In genomic region chr19:19305696-19306095, GRCh38 we compare ENCODE assay signal across 36 cellular contexts. TPM values are rescaled to one million over a fixed set of nuclear protein-coding genes. Genes with fewer than 3 reads are reported as not detected.
"Had no signal": no experiment of that assay in that cellular context is flagged by ENCODE, and none has a peak within 500 bp of the region (broad histone marks: within the 10 kb centered on the region; RNA-seq: fewer than 3 reads in every experiment).

No MANE protein-coding gene starts in this region.

- H3K36me3 Mint-ChIP-seq: activated naive CD8-positive, alpha-beta T cell had no signal

- H3K4me1 ChIP-seq: Peyer's patch had no signal

- H3K27ac ChIP-seq: brain microvascular endothelial cell, Peyer's patch, WERI-Rb-1 had no signal

- H3K9me3 ChIP-seq: Peyer's patch had no signal

- H3K4me3 Mint-ChIP-seq: activated CD4-positive, alpha-beta memory T cell treated with anti-CD3 and anti-CD28 coated beads, Interleukin-2, amount 10 ng/mL, durations not matched to agents 7 days and 5 days; activated CD8-positive, alpha-beta memory T cell treated with anti-CD3 and anti-CD28 coated beads, Interleukin-2, amount 10 ng/mL, durations not matched to agents 7 days and 5 days; activated naive CD4-positive, alpha-beta T cell treated with anti-CD3 and anti-CD28 coated beads, Interleukin-2, amount 10 ng/mL, durations not matched to agents 7 days and 5 days; activated naive CD8-positive, alpha-beta T cell; activated naive CD8-positive, alpha-beta T cell treated with anti-CD3 and anti-CD28 coated beads, Interleukin-2, amount 50 U/mL, for 24 hours had no signal

- H3K27me3 Mint-ChIP-seq: activated CD4-positive, alpha-beta memory T cell treated with anti-CD3 and anti-CD28 coated beads, Interleukin-2, amount 10 ng/mL, durations not matched to agents 7 days and 5 days; activated CD8-positive, alpha-beta memory T cell treated with anti-CD3 and anti-CD28 coated beads, Interleukin-2, amount 10 ng/mL, durations not matched to agents 7 days and 5 days; activated naive CD4-positive, alpha-beta T cell treated with anti-CD3 and anti-CD28 coated beads, Interleukin-2, amount 10 ng/mL, durations not matched to agents 7 days and 5 days; activated naive CD8-positive, alpha-beta T cell; activated naive CD8-positive, alpha-beta T cell treated with anti-CD3 and anti-CD28 coated beads, Interleukin-2, amount 50 U/mL, for 24 hours had no signal

- H3K9me3 Mint-ChIP-seq: activated CD4-positive, alpha-beta memory T cell treated with anti-CD3 and anti-CD28 coated beads, Interleukin-2, amount 10 ng/mL, durations not matched to agents 7 days and 5 days; activated naive CD4-positive, alpha-beta T cell treated with anti-CD3 and anti-CD28 coated beads, Interleukin-2, amount 10 ng/mL, durations not matched to agents 7 days and 5 days; activated naive CD8-positive, alpha-beta T cell treated with anti-CD3 and anti-CD28 coated beads, Interleukin-2, amount 50 U/mL, for 24 hours had no signal

- H3K4me1 Mint-ChIP-seq: activated CD4-positive, alpha-beta memory T cell treated with anti-CD3 and anti-CD28 coated beads, Interleukin-2, amount 10 ng/mL, durations not matched to agents 7 days and 5 days; activated CD8-positive, alpha-beta memory T cell treated with anti-CD3 and anti-CD28 coated beads, Interleukin-2, amount 10 ng/mL, durations not matched to agents 7 days and 5 days; activated naive CD4-positive, alpha-beta T cell treated with anti-CD3 and anti-CD28 coated beads, Interleukin-2, amount 10 ng/mL, durations not matched to agents 7 days and 5 days; activated naive CD8-positive, alpha-beta T cell treated with anti-CD3 and anti-CD28 coated beads, Interleukin-2, amount 50 U/mL, for 24 hours had no signal

- H3K27ac Mint-ChIP-seq: activated CD4-positive, alpha-beta memory T cell treated with anti-CD3 and anti-CD28 coated beads, Interleukin-2, amount 10 ng/mL, durations not matched to agents 7 days and 5 days; activated CD8-positive, alpha-beta memory T cell treated with anti-CD3 and anti-CD28 coated beads, Interleukin-2, amount 10 ng/mL, durations not matched to agents 7 days and 5 days; activated naive CD4-positive, alpha-beta T cell treated with anti-CD3 and anti-CD28 coated beads, Interleukin-2, amount 10 ng/mL, durations not matched to agents 7 days and 5 days; activated naive CD8-positive, alpha-beta T cell; activated naive CD8-positive, alpha-beta T cell treated with anti-CD3 and anti-CD28 coated beads, Interleukin-2, amount 50 U/mL, for 24 hours had no signal

- DNase-seq: activated CD4-positive, alpha-beta memory T cell treated with anti-CD3 and anti-CD28 coated beads, Interleukin-2, amount 10 ng/mL, durations not matched to agents 7 days and 5 days; activated CD4-positive, alpha-beta T cell treated with anti-CD3 and anti-CD28 coated beads for 1 hour; activated CD4-positive, alpha-beta T cell treated with anti-CD3 and anti-CD28 coated beads for 48 hours; activated CD4-positive, CD25-positive, alpha-beta regulatory T cell; activated CD8-positive, alpha-beta memory T cell treated with anti-CD3 and anti-CD28 coated beads for 24 hours; activated CD8-positive, alpha-beta memory T cell treated with anti-CD3 and anti-CD28 coated beads, Interleukin-2, amount 10 ng/mL, durations not matched to agents 7 days and 5 days; activated CD8-positive, alpha-beta memory T cell treated with anti-CD3 and anti-CD28 coated beads, Interleukin-2, amount 50 U/mL, for 48 hours; activated effector memory CD4-positive, alpha-beta T cell treated with Interleukin-2 at 50 U/mL for 16 hours; activated naive CD4-positive, alpha-beta T cell treated with anti-CD3 and anti-CD28 coated beads, Interleukin-2, amount 10 ng/mL, durations not matched to agents 7 days and 5 days; activated naive CD8-positive, alpha-beta T cell treated with anti-CD3 and anti-CD28 coated beads, Interleukin-2, amount 50 U/mL, for 24 hours; activated T-cell treated with anti-CD3 and anti-CD28 coated beads, Interleukin-2, amount 50 U/mL, for 48 hours; brain microvascular endothelial cell; central memory CD4-positive, alpha-beta T cell; Karpas-422; NCI-H1105; NCI-H1417 treated with DMSO at 0.1 percent for 48 hours; NCI-H187 treated with DMSO at 0.1 percent for 48 hours; NCI-H2081; NCI-H2171 treated with DMSO at 0.1 percent for 48 hours; NCI-H2227 treated with DMSO at 0.1 percent for 48 hours; NCI-H446; NCI-H510A treated with DMSO at 0.1 percent for 48 hours; NCI-H526 treated with DMSO at 0.1 percent for 48 hours; NCI-H82; PC-3; Peyer's patch; RPMI8226; SIG-M5; SW 1271; T-helper 1 cell; T-helper 2 cell; T-helper 9 cell; WERI-Rb-1 had no signal

- H3K4me3 ChIP-seq: Peyer's patch had no signal

- H3K27me3 ChIP-seq: brain microvascular endothelial cell, Peyer's patch had no signal

- ATAC-seq: activated CD8-positive, alpha-beta memory T cell treated with anti-CD3 and anti-CD28 coated beads, Interleukin-2, amount 10 ng/mL, durations not matched to agents 7 days and 5 days; activated naive CD8-positive, alpha-beta T cell treated with anti-CD3 and anti-CD28 coated beads, Interleukin-2, amount 50 U/mL, for 24 hours; PC-3; Right ventricle myocardium inferior had no signal

RNA-seq across cellular contexts. Expression of gene TM6SF2, which starts 32.6 kb away (rescaled TPM):
- total RNA-seq: activated CD4-positive, alpha-beta memory T cell treated with anti-CD3 and anti-CD28 coated beads, Interleukin-2, amount 10 ng/mL, durations not matched to agents 7 days and 5 days; activated CD8-positive, alpha-beta memory T cell treated with anti-CD3 and anti-CD28 coated beads, Interleukin-2, amount 10 ng/mL, durations not matched to agents 7 days and 5 days; MCF 10A; PC-3 had no signal
